ENCODE assay signal across 8 cellular contexts in genomic region chr14:28766505-28767238, GRCh38. TPM values are rescaled to one million over a fixed set of nuclear protein-coding genes. Genes with fewer than 3 reads are reported as not detected.
DNase-seq lines count a peak whose midpoint lies in the region; ATAC-seq, FAIRE-seq and TF ChIP-seq lines count a peak whose summit lies in the region.

Gene FOXG1, plus strand, starts transcription at chr14:28766787. Its CDS starts 493 bp downstream, at chr14:28767280.

- peak within 1 kb of the TSS; percentile 59 for H3K4me3 ChIP-seq in left ventricle myocardium inferior
- H3K4me3 ChIP-seq in HepG2 (replicated peaks in 1 of 3; ENCODE audit: insufficient read depth in 1 of 3, low read depth in 2 of 3, low read length in 3 of 3): no peak within 1 kb of the TSS

- no peak for FAIRE-seq in HepG2 (lab: Jason Lieb, UNC)

- no peaks in the 10 kb centered on the region for H4K20me1 ChIP-seq in HepG2 (ENCODE audit: insufficient read depth, low read length)

- H2AFZ ChIP-seq in HepG2 (ENCODE audit: low read length): no peak within 1 kb of the TSS

- H3K79me2 ChIP-seq in HepG2 (ENCODE audit: insufficient read depth, low read length): no peaks in the 10 kb centered on the region

- TF ChIP-seq POLR2A in HepG2 (IDR thresholded peaks at IDR 0.05; ENCODE audit: insufficient read depth in 1 of 2, low read depth in 2 of 2, low read length in 2 of 2): no peak

- WGBS in HepG2 (ENCODE audit: low lambda C conversion rate): 84% methylated on average over 80 of the region's 80 CpGs

- no peak within 1 kb of the TSS for H3K4me2 ChIP-seq in HepG2 (ENCODE audit: low read depth, low read length)

- CTCF ChIA-PET in HepG2 (lab: Yijun Ruan, JAX; ENCODE audit: low intra/inter-chr PET ratio, low total read pairs): no interaction called here

- ATAC-seq in omental fat pad (ENCODE audit: low FRiP score) (peak; percentile 46), HepG2 (no peak), sciatic nerve (no peak)

- H3K27me3 ChIP-seq in left ventricle myocardium inferior (ENCODE audit: low read depth) (peaks cover 96% of the 10 kb centered on the region), HepG2 (ENCODE audit: control insufficient read depth in 1 of 2, insufficient read depth in 2 of 2, low read length in 2 of 2) (peaks cover 0 to 20% of the 10 kb centered on the region in 2 experiments; a peak in 1 of 5 replicates)

- H3K27ac ChIP-seq in left ventricle myocardium inferior (replicated peaks) (no peak within 1 kb of the TSS), HepG2 (ENCODE audit: extremely low read length, insufficient read depth, low read length) (no peak within 1 kb of the TSS)

- no peaks in the 10 kb centered on the region for H3K36me3 ChIP-seq in left ventricle myocardium inferior
- no peaks in the 10 kb centered on the region for H3K36me3 ChIP-seq in HepG2 (replicated peaks in 1 of 2; ENCODE audit: control insufficient read depth in 1 of 2, insufficient read depth in 2 of 2, low read length in 2 of 2)

- H3K4me1 ChIP-seq in left ventricle myocardium inferior (peaks cover 18% of the 10 kb centered on the region), HepG2 (ENCODE audit: insufficient read depth, low read length) (peaks cover under 1% of the 10 kb centered on the region)

- TF ChIP-seq CTCF in left ventricle myocardium inferior (IDR thresholded peaks at IDR 0.05; ENCODE audit: borderline replicate concordance) (no peak), omental fat pad (IDR thresholded peaks at IDR 0.05) (no peak), HepG2 (CRISPR knock-in tag; IDR thresholded peaks at IDR 0.05) (no peak)

- DNase-seq in left ventricle myocardium inferior (no peak), cardiac septum (ENCODE audit: low spot score) (no peak), NCI-H446 treated with DMSO at 0.1 percent for 48 hours (lab: John Stamatoyannopoulos, UW) (peak; percentile 99), ecto neural progenitor cell (ENCODE audit: low spot score) (peak; percentile 79), omental fat pad (ENCODE audit: low spot score) (no peak), HepG2 (ENCODE audit: low spot score) (no peak), sciatic nerve (ENCODE audit: low spot score) (no peak)
- DNase-seq in stimulated activated CD8-positive, alpha-beta memory T cell treated with anti-CD3 and anti-CD28 coated beads, Interleukin-4, amount 100 ng/mL, for 48 hours: no peak

- no peaks in the 10 kb centered on the region for H3K9me3 ChIP-seq in left ventricle myocardium inferior (replicated peaks)
- peaks cover 9% of the 10 kb centered on the region for H3K9me3 ChIP-seq in HepG2 (ENCODE audit: low read length)

- H3K9ac ChIP-seq in HepG2 (ENCODE audit: insufficient read depth, low read depth, low read length): no peak within 1 kb of the TSS

- TF ChIP-seq EP300 in HepG2 (IDR thresholded peaks at IDR 0.05; ENCODE audit: low read depth in 2 of 2, low read length in 2 of 2) (no peak), HepG2 (CRISPR knock-in tag; IDR thresholded peaks at IDR 0.05; ENCODE audit: borderline replicate concordance) (no peak)

- in situ Hi-C loops in HepG2 (cut with HindIII; ENCODE audit: extremely low pct_ligation_motif_present, low pct_unique_long_range_greater_than_20kb): no loop called here

- POLR2A ChIA-PET in HepG2 (lab: Yijun Ruan, JAX): no interaction called here

- no TSS peak for BruUV-seq in HepG2 (replicated peaks; lab: Mats Ljungman, UMichigan)

- intact Hi-C loops in left ventricle myocardium inferior (cut with micrococcal nuclease): no loop called here
- intact Hi-C loops in cardiac septum (cut with DNase I): no loop called here
- intact Hi-C loops in HepG2 (cut with micrococcal nuclease; ENCODE audit: unreplicated experiment): no loop called here
- intact Hi-C loops in sciatic nerve (cut with DNase I): no loop called here

- TF ChIP-seq RAD21 in HepG2 (CRISPR knock-in tag; IDR thresholded peaks at IDR 0.05): no peak

TF ChIP-seq in HepG2, 621 proteins besides CTCF, POLR2A, EP300 and RAD21:
- TF ChIP-seq ZNF317 (CRISPR knock-in tag; IDR thresholded peaks at IDR 0.05) (no peak), TBX2 (CRISPR knock-in tag; IDR thresholded peaks at IDR 0.05; ENCODE audit: borderline replicate concordance) (no peak), FOXO1 (CRISPR knock-in tag; IDR thresholded peaks at IDR 0.05) (no peak), ZNF574 (CRISPR knock-in tag; IDR thresholded peaks at IDR 0.05) (no peak), ZNF549 (CRISPR knock-in tag; IDR thresholded peaks at IDR 0.05) (no peak), ZNF747 (CRISPR knock-in tag; IDR thresholded peaks at IDR 0.05; ENCODE audit: borderline replicate concordance) (no peak), ZNF484 (CRISPR knock-in tag; IDR thresholded peaks at IDR 0.05; ENCODE audit: borderline replicate concordance, low read depth) (no peak), PRMT3 (CRISPR knock-in tag; IDR thresholded peaks at IDR 0.05; ENCODE audit: borderline replicate concordance, low read depth) (no peak)

RNA-seq across cellular contexts. Expression of gene FOXG1, which starts in this region (rescaled TPM):
- total RNA-seq in left ventricle myocardium inferior (not detected), cardiac septum (not detected), omental fat pad (not detected), HepG2 (2016; rRNA removed; fragmentation: Illumina TruSeq; extraction: Trizol) (not detected in 2 replicates), sciatic nerve (0.09 TPM)
- total RNA-seq in HepG2 (2016; cell fraction: cytosol; rRNA removed; fragmentation: Illumina TruSeq; extraction: Trizol; ENCODE audit: low read depth): not detected in 2 replicates
- total RNA-seq in HepG2 (2016; cell fraction: insoluble cytoplasmic fraction; rRNA removed; fragmentation: Illumina TruSeq; extraction: Trizol): not detected in 2 replicates
- total RNA-seq in HepG2 (2016; cell fraction: membrane; rRNA removed; fragmentation: Illumina TruSeq; extraction: Trizol): not detected in 2 replicates
- not detected in 2 replicates for total RNA-seq in HepG2 (2016; cell fraction: nucleus; rRNA removed; fragmentation: Illumina TruSeq; extraction: Trizol)
- not detected in 2 replicates for polyA plus RNA-seq in HepG2 (2011; rRNA removed)
- polyA plus RNA-seq in HepG2 (2011; cell fraction: cytosol; rRNA removed): not detected in 2 replicates
- polyA plus RNA-seq in HepG2 (2011; cell fraction: nucleus; rRNA removed): not detected in 2 replicates
- polyA plus RNA-seq in HepG2 (2012): not detected in 2 replicates
- not detected in 2 replicates for polyA plus RNA-seq in HepG2 (2016; cell fraction: cytosol; fragmentation: Illumina TruSeq; extraction: Trizol; ENCODE audit: low read depth)
- not detected in 2 replicates for polyA plus RNA-seq in HepG2 (2016; cell fraction: insoluble cytoplasmic fraction; fragmentation: Illumina TruSeq; extraction: Trizol; ENCODE audit: low read depth)
- not detected in 2 replicates for polyA plus RNA-seq in HepG2 (2016; cell fraction: membrane; fragmentation: Illumina TruSeq; extraction: Trizol; ENCODE audit: low read depth)
- polyA plus RNA-seq in HepG2 (2016; cell fraction: nucleus; fragmentation: Illumina TruSeq; extraction: Trizol; ENCODE audit: insufficient read depth, low read depth): not detected in 2 replicates
- not detected in 2 replicates for polyA minus RNA-seq in HepG2 (2011; rRNA and poly(A)+ RNA removed; ENCODE audit: low replicate concordance)
- polyA minus RNA-seq in HepG2 (2011; cell fraction: cytosol; rRNA and poly(A)+ RNA removed): not detected in 2 replicates
- not detected in 2 replicates for polyA minus RNA-seq in HepG2 (2011; cell fraction: nucleus; rRNA and poly(A)+ RNA removed)

Comparison
In these comparisons a context has a peak if more than half of its experiments do, and no peak if none do; other contexts are left out.
1. Peak in ATAC-seq in omental fat pad; RNA of the gene not detected or under 1 TPM.
2. DNase-seq: peak in NCI-H446 treated with DMSO at 0.1 percent for 48 hours (single experiment) and ecto neural progenitor cell (single experiment); none in left ventricle myocardium inferior (single experiment), cardiac septum (single experiment), omental fat pad (single experiment), HepG2 (single experiment), sciatic nerve (single experiment) and stimulated activated CD8-positive, alpha-beta memory T cell treated with anti-CD3 and anti-CD28 coated beads, Interleukin-4, amount 100 ng/mL, for 48 hours (single experiment).